Comparison of ENCODE assay signal across 16 cellular contexts in the genomic region with DNA sequence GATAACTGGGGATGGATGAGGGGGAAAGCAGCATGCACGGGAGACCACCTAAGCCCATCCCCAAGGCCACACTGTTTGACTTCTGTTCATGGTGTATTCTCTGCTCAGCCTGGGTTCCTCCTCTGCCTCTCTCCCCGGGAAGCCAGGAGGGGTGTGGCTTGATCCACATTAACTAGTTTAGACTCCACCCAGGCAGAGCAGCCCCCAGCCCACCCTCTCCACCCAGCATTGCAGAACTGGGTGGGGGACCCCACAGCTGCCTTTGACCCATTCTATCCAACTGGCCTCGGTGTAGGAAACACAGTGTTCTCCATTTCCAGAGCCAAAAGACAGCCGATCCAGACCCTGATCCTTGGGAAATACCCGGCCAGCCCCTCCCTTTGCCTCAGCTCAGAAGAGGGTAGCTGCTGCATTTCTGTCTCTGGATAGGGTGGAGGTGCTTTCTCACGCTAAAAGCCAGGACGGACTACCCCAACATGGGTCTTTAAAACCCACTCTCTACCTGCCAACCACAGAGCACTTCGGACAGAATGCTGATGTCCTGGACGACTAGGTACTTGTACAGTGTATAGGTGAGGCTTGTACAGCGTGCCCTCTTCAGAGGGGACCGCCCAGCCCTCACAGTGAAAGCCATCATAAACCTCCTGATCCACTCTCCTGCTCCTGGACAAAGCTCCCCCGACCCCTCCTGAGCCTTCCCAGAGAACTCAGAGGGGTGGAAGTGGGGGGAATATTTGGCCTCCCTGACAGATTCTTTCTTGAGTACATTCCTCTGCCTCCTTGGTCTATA. TPM values are rescaled to one million over a fixed set of nuclear protein-coding genes. Genes with fewer than 3 reads are reported as not detected.
DNase-seq lines count a peak whose midpoint lies in the region; ATAC-seq and TF ChIP-seq lines count a peak whose summit lies in the region.
"Had no signal": no experiment of that assay in that cellular context is flagged by ENCODE, and none has a peak within 500 bp of the region (broad histone marks: within the 10 kb centered on the region; RNA-seq: fewer than 3 reads in every experiment).

No MANE protein-coding gene starts in this region.

- H3K4me1 ChIP-seq in liver (ENCODE audit: control insufficient read depth in 4 of 4, insufficient read depth in 4 of 4, low read length in 3 of 4) (peaks cover 0 to 26% (median 8%) of the 10 kb centered on the region in 4 donors), right lobe of liver (peaks cover 0 to 12% (median 2%) of the 10 kb centered on the region in 4 donors), prostate gland (replicated peaks) (peaks cover 15% of the 10 kb centered on the region)

- no peak for DNase-seq in right lobe of liver
- DNase-seq in left cardiac atrium, result peak; percentile 52
- DNase-seq in prostate gland (ENCODE audit: low spot score), result no peak
- DNase-seq in MG63, result no peak
- DNase-seq in NCI-H2029 treated with DMSO at 0.1 percent for 48 hours (lab: John Stamatoyannopoulos, UW), result no peak
- no peak for DNase-seq in A172 (ENCODE audit: low spot score)
- no peak for DNase-seq in G401 (ENCODE audit: low spot score)
- DNase-seq: activated CD4-positive, alpha-beta T cell treated with anti-CD3 and anti-CD28 coated beads, Interleukin-2, amount 50 U/mL, for 48 hours; NCI-H2081 treated with DMSO at 0.1 percent for 48 hours; NCI-H82; retina; SHP77; stimulated activated naive CD4-positive, alpha-beta T cell treated with Interleukin-2 at 50 U/mL for 16 hours had no signal

- in situ Hi-C loops in G401 (cut with HindIII; ENCODE audit: low sequenced_read_pairs), result loop anchor here (10.0 kb wide), 1 partner anchor 125 kb away; no protein-coding TSS in a partner anchor

- H3K9ac ChIP-seq in liver (ENCODE audit: low read depth in 1 of 2, low read length in 2 of 2), result no peak overlapping the region

- intact Hi-C loops in right lobe of liver (cut with DNase I) (loop anchor here (5.0 to 10.0 kb wide), 5 partner anchors 32 to 215 kb away; a partner anchor contains a TSS), left cardiac atrium (cut with DNase I) (loop anchor here (5.0 to 10.0 kb wide), 3 partner anchors 122 to 225 kb away; a partner anchor contains a TSS), prostate gland (cut with DNase I) (loop anchor here (5.0 kb wide), 1 partner anchor 87 kb away; no protein-coding TSS in a partner anchor)

- H3K27ac ChIP-seq in liver (ENCODE audit: low read depth in 1 of 2, low read length in 2 of 2) (no peak overlapping the region), right lobe of liver (no peak overlapping the region), prostate gland (peak overlapping the region; percentile 47 to 62)

- ATAC-seq in right lobe of liver (no peak), left cardiac atrium (no peak)

- H3K27me3 ChIP-seq in liver (ENCODE audit: control insufficient read depth in 4 of 4, insufficient read depth in 4 of 4, low read length in 3 of 4) (no peaks in the 10 kb centered on the region), right lobe of liver (no peaks in the 10 kb centered on the region), prostate gland (replicated peaks; ENCODE audit: insufficient read depth) (no peaks in the 10 kb centered on the region), MG63 (no peaks in the 10 kb centered on the region)

- H3K4me3 ChIP-seq in liver (ENCODE audit: low read depth in 1 of 3, low read length in 3 of 3) (no peak overlapping the region), right lobe of liver (no peak overlapping the region), prostate gland (no peak overlapping the region), MG63 (no peak overlapping the region)

- TF ChIP-seq RAD21 in liver (IDR thresholded peaks at IDR 0.05), result no peak

- H3K36me3 ChIP-seq in liver (ENCODE audit: control insufficient read depth in 4 of 4, insufficient read depth in 3 of 4, low read depth in 1 of 4, low read length in 3 of 4) (peaks cover 0 to 7% (median 0%) of the 10 kb centered on the region in 4 donors), right lobe of liver (peaks cover 0 to 18% (median 2%) of the 10 kb centered on the region in 4 donors), prostate gland (peaks cover 0 to 18% of the 10 kb centered on the region in 2 donors), MG63 (peaks cover 17% of the 10 kb centered on the region)

- 84% methylated on average over 12 of the region's 12 CpGs for WGBS in liver
- WGBS in right lobe of liver (ENCODE audit: insufficient coverage, low coverage, low lambda C conversion rate, missing lambda C conversion rate), result 71% methylated on average over 8 of the region's 12 CpGs
- WGBS in prostate gland, result 38% methylated on average over 12 of the region's 12 CpGs

- no peak for TF ChIP-seq POLR2A in right lobe of liver (IDR thresholded peaks at IDR 0.05)
- TF ChIP-seq POLR2A in prostate gland (IDR thresholded peaks at IDR 0.05), result no peak

- no peaks in the 10 kb centered on the region for H3K9me3 ChIP-seq in liver (ENCODE audit: control insufficient read depth in 4 of 4, low read length in 3 of 4)
- no peaks in the 10 kb centered on the region for H3K9me3 ChIP-seq in right lobe of liver
- no peaks in the 10 kb centered on the region for H3K9me3 ChIP-seq in prostate gland
- no peaks in the 10 kb centered on the region for H3K9me3 ChIP-seq in MG63

- TF ChIP-seq CTCF in liver (IDR thresholded peaks at IDR 0.05; ENCODE audit: low read depth, low read length, missing input control), result no peak
- TF ChIP-seq CTCF in right lobe of liver (IDR thresholded peaks at IDR 0.05), result no peak
- no peak for TF ChIP-seq CTCF in prostate gland (IDR thresholded peaks at IDR 0.05)

TF ChIP-seq in liver, 16 proteins besides CTCF, POLR2A, EP300 and RAD21:
- no peak for TF ChIP-seq HNF4A (conservative IDR thresholded peaks at IDR 0.05)
- no peak for TF ChIP-seq RXRA (IDR thresholded peaks at IDR 0.05)
- peak; percentile 59 for TF ChIP-seq NR2F2 (IDR thresholded peaks at IDR 0.05)

RNA-seq across cellular contexts. Expression of a gene that starts 9.4 kb away (rescaled TPM):
- total RNA-seq in liver (10 to 100 TPM in 1 of 2 donors, 1 to 10 TPM in 1; 6.0 to 15.2 TPM), right lobe of liver (10 to 100 TPM; 12.3 to 18.2 (median 14.4) TPM), left cardiac atrium (10 to 100 TPM; 34.3 to 51.3 TPM), prostate gland (10 to 100 TPM; 38.7 to 54.4 TPM)
- 10 to 100 TPM; 11.3 to 20.3 TPM for polyA plus RNA-seq in liver
- total RNA-seq in MG63 (2014; rRNA removed; shearing (Covaris generic); ENCODE audit: low replicate concordance), result 22.1 and 23.9 TPM in 2 replicates
- total RNA-seq in A172 (2014; rRNA removed; shearing (Covaris generic)), result 15.2 and 19.6 TPM in 2 replicates
- 16.7 and 21.4 TPM in 2 replicates for total RNA-seq in G401 (2014; rRNA removed; shearing (Covaris generic))

RNA-seq across cellular contexts. Expression of a gene that starts 20.0 kb away (rescaled TPM):
- total RNA-seq in liver (10 to 100 TPM; 11.7 to 94.0 TPM), right lobe of liver (100 to 1,000 TPM in 3 of 6 experiments, 10 to 100 TPM in 3; 50.5 to 139 (median 86.9) TPM), left cardiac atrium (100 to 1,000 TPM; 108 to 122 TPM), prostate gland (100 to 1,000 TPM in 1 of 2 donors, 10 to 100 TPM in 1; 66.5 to 180 TPM)
- polyA plus RNA-seq in liver, result 10 to 100 TPM; 44.7 to 47.2 TPM
- 10.8 and 12.4 TPM in 2 replicates for total RNA-seq in MG63 (2014; rRNA removed; shearing (Covaris generic); ENCODE audit: low replicate concordance)
- total RNA-seq in A172 (2014; rRNA removed; shearing (Covaris generic)), result 18.9 and 24.5 TPM in 2 replicates
- 13.7 and 21.0 TPM in 2 replicates for total RNA-seq in G401 (2014; rRNA removed; shearing (Covaris generic))

RNA-seq across cellular contexts. Expression of a gene that starts 27.7 kb away (rescaled TPM):
- total RNA-seq in liver, result 10 to 100 TPM in 1 of 2 donors, 1 to 10 TPM in 1; 1.6 to 13.6 TPM
- polyA plus RNA-seq in liver, result 10 to 100 TPM; 10.5 to 17.6 TPM
- total RNA-seq in right lobe of liver, result 10 to 100 TPM in 2 of 6 experiments, 1 to 10 TPM in 4; 1.7 to 25.4 (median 4.9) TPM
- 100 to 1,000 TPM; 134 to 139 TPM for total RNA-seq in left cardiac atrium
- total RNA-seq in prostate gland, result 100 to 1,000 TPM; 189 to 532 TPM
- total RNA-seq in MG63 (2014; rRNA removed; shearing (Covaris generic); ENCODE audit: low replicate concordance), result 37.5 and 66.3 TPM in 2 replicates
- 104 and 147 TPM in 2 replicates for total RNA-seq in A172 (2014; rRNA removed; shearing (Covaris generic))
- 29.3 and 50.2 TPM in 2 replicates for total RNA-seq in G401 (2014; rRNA removed; shearing (Covaris generic))
- total RNA-seq: activated T-helper 2 cell treated with anti-CD3 and anti-CD28 coated beads, Interferon-gamma antibody, Interleukin-2, Interleukin-4, amounts not matched to agents 10 μg/mL and 5 μg/mL and 100 μg/mL, durations not matched to agents 14 hours and 24 hours and 36 hours had no signal

RNA-seq across cellular contexts. Expression of a gene that starts 33.5 kb away (rescaled TPM):
- total RNA-seq in liver (1 to 10 TPM in 1 of 2 donors, under 1 TPM in 1; 0.92 to 9.4 TPM), right lobe of liver (1 to 10 TPM in 3 of 6 experiments, under 1 TPM in 3; 0.62 to 3.4 (median 0.99) TPM), left cardiac atrium (not detected), prostate gland (under 1 TPM; 0.14 to 0.28 TPM)
- polyA plus RNA-seq in liver, result 1 to 10 TPM in 1 of 2 donors, under 1 TPM in 1; 0.48 to 1.6 TPM
- not detected in 2 replicates for total RNA-seq in MG63 (2014; rRNA removed; shearing (Covaris generic); ENCODE audit: low replicate concordance)
- total RNA-seq in A172 (2014; rRNA removed; shearing (Covaris generic)), result 0.17 TPM in 1 of 2 replicates, not detected in the other
- not detected in 2 replicates for total RNA-seq in G401 (2014; rRNA removed; shearing (Covaris generic))
- total RNA-seq: activated T-helper 2 cell treated with anti-CD3 and anti-CD28 coated beads, Interferon-gamma antibody, Interleukin-2, Interleukin-4, amounts not matched to agents 10 μg/mL and 5 μg/mL and 100 μg/mL, durations not matched to agents 14 hours and 24 hours and 36 hours; MCF 10A had no signal

Comparison
In these comparisons a context has a peak if more than half of its experiments do, and no peak if none do; other contexts are left out.
1. H3K27ac ChIP-seq: peak in prostate gland (2 of 2); none in liver (0 of 2) and right lobe of liver (0 of 3).